In the genomic region with DNA sequence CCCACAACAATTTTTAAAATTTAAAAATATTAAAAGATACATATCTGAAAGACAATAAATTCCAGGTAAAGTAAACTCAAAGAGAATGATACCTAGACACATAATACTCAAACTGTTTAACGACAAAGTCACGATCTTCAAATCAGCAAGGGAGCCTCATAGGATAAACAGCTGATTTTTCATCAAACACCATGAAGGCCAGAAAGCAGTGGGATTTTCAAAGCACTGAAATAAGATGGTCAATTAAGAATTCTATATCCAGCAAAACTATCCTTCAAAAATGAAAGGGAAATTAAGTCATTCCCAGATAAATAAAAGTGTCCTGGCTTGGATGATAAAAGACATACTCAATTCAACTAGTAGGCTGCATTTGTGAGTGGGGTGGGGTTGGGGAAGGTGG, we compare ENCODE assay signal across 1 cellular context.
TF ChIP-seq lines count a peak whose summit lies in the region.

No MANE protein-coding gene starts in this region.

TF ChIP-seq in HEK293, 187 proteins besides CTCF, POLR2A, EP300 and RAD21 (continued from another document):
- TF ChIP-seq ZNF626 (tag by site-specific recombination; IDR thresholded peaks at IDR 0.05) (0 out of 2 replicates have a peak, but pooled peaks have one; percentile 72), ZNF529 (tag by site-specific recombination; IDR thresholded peaks at IDR 0.05; ENCODE audit: insufficient replicate concordance) (peak; percentile 15), ZNF24 (tag by site-specific recombination; IDR thresholded peaks at IDR 0.05) (no peak), ZNF214 (tag by site-specific recombination; IDR thresholded peaks at IDR 0.05; ENCODE audit: borderline replicate concordance) (no peak), ZNF701 (tag by site-specific recombination; IDR thresholded peaks at IDR 0.05) (no peak), ZNF341 (tag by site-specific recombination; IDR thresholded peaks at IDR 0.05; ENCODE audit: low read depth) (no peak), ZNF707 (tag by site-specific recombination; IDR thresholded peaks at IDR 0.05) (no peak), REPIN1 (tag by site-specific recombination; IDR thresholded peaks at IDR 0.05; ENCODE audit: low read depth) (no peak), ZNF37A (tag by site-specific recombination; IDR thresholded peaks at IDR 0.05) (no peak), ZNF138 (tag by site-specific recombination; IDR thresholded peaks at IDR 0.05; ENCODE audit: borderline replicate concordance) (no peak), ZNF791 (tag by site-specific recombination; IDR thresholded peaks at IDR 0.05) (no peak), ZNF513 (tag by site-specific recombination; IDR thresholded peaks at IDR 0.05) (no peak), ZEB2 (tag by site-specific recombination; IDR thresholded peaks at IDR 0.05) (no peak), MZF1 (tag by site-specific recombination; IDR thresholded peaks at IDR 0.05; ENCODE audit: borderline replicate concordance) (no peak), SCRT2 (tag by site-specific recombination; IDR thresholded peaks at IDR 0.05) (no peak), SETDB1 (IDR thresholded peaks at IDR 0.05; ENCODE audit: insufficient read length, low read length) (peak; percentile 86), ZNF558 (tag by site-specific recombination; IDR thresholded peaks at IDR 0.05) (peak; percentile 79), ZNF548 (tag by site-specific recombination; IDR thresholded peaks at IDR 0.05) (no peak), ZNF2 (tag by site-specific recombination; IDR thresholded peaks at IDR 0.05) (no peak), GLI2 (tag by site-specific recombination; IDR thresholded peaks at IDR 0.05; ENCODE audit: borderline replicate concordance, low read depth) (no peak)
- TF ChIP-seq, protein P1, sequence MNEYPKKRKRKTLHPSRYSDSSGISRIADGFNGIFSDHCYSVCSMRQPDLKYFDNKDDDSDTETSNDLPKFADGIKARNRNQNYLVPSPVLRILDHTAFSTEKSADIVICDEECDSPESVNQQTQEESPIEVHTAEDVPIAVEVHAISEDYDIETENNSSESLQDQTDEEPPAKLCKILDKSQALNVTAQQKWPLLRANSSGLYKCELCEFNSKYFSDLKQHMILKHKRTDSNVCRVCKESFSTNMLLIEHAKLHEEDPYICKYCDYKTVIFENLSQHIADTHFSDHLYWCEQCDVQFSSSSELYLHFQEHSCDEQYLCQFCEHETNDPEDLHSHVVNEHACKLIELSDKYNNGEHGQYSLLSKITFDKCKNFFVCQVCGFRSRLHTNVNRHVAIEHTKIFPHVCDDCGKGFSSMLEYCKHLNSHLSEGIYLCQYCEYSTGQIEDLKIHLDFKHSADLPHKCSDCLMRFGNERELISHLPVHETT (tag by site-specific recombination; IDR thresholded peaks at IDR 0.05): no peak
- TF ChIP-seq, protein P2, sequence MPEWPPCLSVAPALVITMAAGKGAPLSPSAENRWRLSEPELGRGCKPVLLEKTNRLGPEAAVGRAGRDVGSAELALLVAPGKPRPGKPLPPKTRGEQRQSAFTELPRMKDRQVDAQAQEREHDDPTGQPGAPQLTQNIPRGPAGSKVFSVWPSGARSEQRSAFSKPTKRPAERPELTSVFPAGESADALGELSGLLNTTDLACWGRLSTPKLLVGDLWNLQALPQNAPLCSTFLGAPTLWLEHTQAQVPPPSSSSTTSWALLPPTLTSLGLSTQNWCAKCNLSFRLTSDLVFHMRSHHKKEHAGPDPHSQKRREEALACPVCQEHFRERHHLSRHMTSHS (tag by site-specific recombination; IDR thresholded peaks at IDR 0.05): no peak
- TF ChIP-seq, protein P3, sequence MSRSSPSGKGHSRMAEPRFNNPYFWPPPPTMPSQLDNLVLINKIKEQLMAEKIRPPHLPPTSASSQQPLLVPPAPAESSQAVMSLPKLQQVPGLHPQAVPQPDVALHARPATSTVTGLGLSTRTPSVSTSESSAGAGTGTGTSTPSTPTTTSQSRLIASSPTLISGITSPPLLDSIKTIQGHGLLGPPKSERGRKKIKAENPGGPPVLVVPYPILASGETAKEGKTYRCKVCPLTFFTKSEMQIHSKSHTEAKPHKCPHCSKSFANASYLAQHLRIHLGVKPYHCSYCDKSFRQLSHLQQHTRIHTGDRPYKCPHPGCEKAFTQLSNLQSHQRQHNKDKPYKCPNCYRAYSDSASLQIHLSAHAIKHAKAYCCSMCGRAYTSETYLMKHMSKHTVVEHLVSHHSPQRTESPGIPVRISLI (tag by site-specific recombination; IDR thresholded peaks at IDR 0.05): no peak
